In genomic region chr20:44176833-44177533, GRCh38 we compare ENCODE assay signal across 15 cellular contexts. TPM values are rescaled to one million over a fixed set of nuclear protein-coding genes. Genes with fewer than 3 reads are reported as not detected.
DNase-seq lines count a peak whose midpoint lies in the region; ATAC-seq and TF ChIP-seq lines count a peak whose summit lies in the region.
"Had no signal": no experiment of that assay in that cellular context is flagged by ENCODE, and none has a peak within 500 bp of the region (broad histone marks: within the 10 kb centered on the region; RNA-seq: fewer than 3 reads in every experiment).

No MANE protein-coding gene starts in this region.

- H3K27me3 ChIP-seq in MG63 (no peaks in the 10 kb centered on the region), thoracic aorta (replicated peaks; ENCODE audit: insufficient read depth) (no peaks in the 10 kb centered on the region)

- DNase-seq in MG63: peak; percentile 34
- peak; percentile 47 for DNase-seq in dedifferentiated amniotic fluid mesenchymal stem cell (ENCODE audit: extremely low spot score)
- peak; percentile 33 for DNase-seq in mucosa of gallbladder (ENCODE audit: low spot score)
- no peak for DNase-seq in thoracic aorta (ENCODE audit: low spot score)
- no peak for DNase-seq in activated CD4-positive, alpha-beta T cell treated with anti-CD3 and anti-CD28 coated beads for 1 hour
- no peak for DNase-seq in cerebellum (ENCODE audit: low spot score)
- no peak for DNase-seq in NCI-H526 (lab: John Stamatoyannopoulos, UW)
- DNase-seq: CD4-positive, alpha-beta memory T cell; NCI-H1694 treated with DMSO at 0.1 percent for 48 hours had no signal

- peak overlapping the region; percentile 96 to 98 for H3K27ac ChIP-seq in thoracic aorta

- no peak overlapping the region for H3K4me3 ChIP-seq in MG63
- H3K4me3 ChIP-seq in thoracic aorta: peak overlapping the region; percentile 32
- H3K4me3 ChIP-seq: K562, skin epidermis had no signal

- TF ChIP-seq CTCF in thoracic aorta (IDR thresholded peaks at IDR 0.05): no peak

- peaks cover 21 to 87% of the 10 kb centered on the region in 2 donors for H3K4me1 ChIP-seq in thoracic aorta (ENCODE audit: control insufficient read depth in 1 of 2, low read depth in 2 of 2)

- H3K9me3 ChIP-seq in MG63 (no peaks in the 10 kb centered on the region), thoracic aorta (no peaks in the 10 kb centered on the region)

- ATAC-seq in thoracic aorta (ENCODE audit: insufficient number of reproducible peaks, low FRiP score, low read depth) (no peak), GM18907 (IDR thresholded peaks at IDR 0.05; ENCODE audit: unreplicated experiment) (no peak)
- ATAC-seq: K562, SK-N-SH treated with all-trans-retinoic acid at 6 μM for 48 hours had no signal

- H3K36me3 ChIP-seq in MG63: no peaks in the 10 kb centered on the region
- H3K36me3 ChIP-seq in thoracic aorta: peaks cover 6% of the 10 kb centered on the region

RNA-seq across cellular contexts. Expression of gene JPH2, which starts 10.0 kb away (rescaled TPM):
- total RNA-seq in MG63 (2014; rRNA removed; shearing (Covaris generic); ENCODE audit: low replicate concordance): 6.5 and 9.9 TPM in 2 replicates
- total RNA-seq in mucosa of gallbladder (48.9 TPM), thoracic aorta (100 to 1,000 TPM; 169 to 179 TPM), cerebellum (0.36 TPM)
- total RNA-seq: activated T-helper 1 cell treated with anti-CD3 and anti-CD28 coated beads, Interleukin-12 subunit alpha, Interleukin-12 subunit beta, Interleukin-2, Interleukin-4 antibody, amounts not matched to agents 30 ng/mL and 10 ng/mL and 1 ng/mL, durations not matched to agents 14 hours and 24 hours and 36 hours; CD4-positive, alpha-beta memory T cell; K562; mononuclear cell had no signal

RNA-seq across cellular contexts. Expression of gene OSER1, which starts 33.6 kb away (rescaled TPM):
- total RNA-seq in MG63 (2014; rRNA removed; shearing (Covaris generic); ENCODE audit: low replicate concordance): 67.5 and 81.1 TPM in 2 replicates
- total RNA-seq in mucosa of gallbladder: 34.8 TPM
- 10 to 100 TPM; 33.6 to 34.4 TPM for total RNA-seq in thoracic aorta
- 21.7 TPM for total RNA-seq in cerebellum

Comparison
In these comparisons a context has a peak if more than half of its experiments do, and no peak if none do; other contexts are left out.
1. DNase-seq: peak in MG63 (single experiment), dedifferentiated amniotic fluid mesenchymal stem cell (single experiment) and mucosa of gallbladder (single experiment); none in thoracic aorta (single experiment), activated CD4-positive, alpha-beta T cell treated with anti-CD3 and anti-CD28 coated beads for 1 hour (single experiment), cerebellum (single experiment) and NCI-H526 (0 of 2).